Comparison of ENCODE assay signal across 1 cellular context in genomic region chr22:49949914-49950292, GRCh38.
TF ChIP-seq lines count a peak whose summit lies in the region.

No MANE protein-coding gene starts in this region.

TF ChIP-seq in IMR-90, 13 proteins besides CTCF, POLR2A, EP300 and RAD21 (continued from another document):
- TF ChIP-seq ELK1 (IDR thresholded peaks at IDR 0.05; ENCODE audit: borderline replicate concordance, low read depth, low read length): no peak
- no peak for TF ChIP-seq SMC3 (IDR thresholded peaks at IDR 0.05; ENCODE audit: low read depth, low read length)
- no peak for TF ChIP-seq RCOR1 (IDR thresholded peaks at IDR 0.05; ENCODE audit: insufficient replicate concordance, low read length)
- TF ChIP-seq BHLHE40 (IDR thresholded peaks at IDR 0.05; ENCODE audit: low read depth, low read length): no peak
- no peak for TF ChIP-seq NFE2L2 (IDR thresholded peaks at IDR 0.05; ENCODE audit: low read depth, low read length)
